ENCODE assay signal across 12 cellular contexts in genomic region chr7:77453531-77453930, GRCh38. TPM values are rescaled to one million over a fixed set of nuclear protein-coding genes. Genes with fewer than 3 reads are reported as not detected.
DNase-seq lines count a peak whose midpoint lies in the region; ATAC-seq and TF ChIP-seq lines count a peak whose summit lies in the region.
"Had no signal": no experiment of that assay in that cellular context is flagged by ENCODE, and none has a peak within 500 bp of the region (broad histone marks: within the 10 kb centered on the region; RNA-seq: fewer than 3 reads in every experiment).

No MANE protein-coding gene starts in this region.

- peaks cover 5% of the 10 kb centered on the region for H3F3A ChIP-seq in PC-3 (ENCODE audit: low read length, unreplicated experiment)

- CTCF ChIA-PET in PC-3 (lab: Charles Lee): interaction anchor here (0.7 kb wide), 1 partner anchor 86 kb away, joined by 3 read pairs; no protein-coding TSS in a partner anchor

- H3K27ac ChIP-seq in PC-3 (ENCODE audit: low read length) (peak overlapping the region; percentile 89), fibroblast of lung (ENCODE audit: insufficient read depth, low read length) (no peak overlapping the region)
- H3K27ac ChIP-seq: ovary had no signal

- no peak overlapping the region for H3K9ac ChIP-seq in PC-3 (ENCODE audit: low read length)
- no peak overlapping the region for H3K9ac ChIP-seq in fibroblast of lung (ENCODE audit: insufficient read depth, low read length)

- H3K9me2 ChIP-seq in PC-3 (replicated peaks; ENCODE audit: low read length): no peaks in the 10 kb centered on the region

- H3K4me2 ChIP-seq in PC-3 (ENCODE audit: low read length): peak overlapping the region; percentile 75
- H3K4me2 ChIP-seq in fibroblast of lung (ENCODE audit: extremely low read depth, insufficient read depth, low read length): peak overlapping the region; percentile 38

- H3K36me3 ChIP-seq in PC-3 (ENCODE audit: low read depth, low read length) (no peaks in the 10 kb centered on the region), fibroblast of lung (ENCODE audit: control insufficient read depth, insufficient read depth, low read length) (no peaks in the 10 kb centered on the region), H7 (replicated peaks; ENCODE audit: control insufficient read depth, insufficient read depth, low read length) (no peaks in the 10 kb centered on the region)
- H3K36me3 ChIP-seq: ovary had no signal

- H3K79me2 ChIP-seq in PC-3 (ENCODE audit: low read length) (no peaks in the 10 kb centered on the region), fibroblast of lung (ENCODE audit: control insufficient read depth, insufficient read depth, low read length) (no peaks in the 10 kb centered on the region)

- POLR2A ChIA-PET in PC-3 (lab: Charles Lee; ENCODE audit: unreplicated experiment): no interaction called here

- H3K4me3 ChIP-seq in PC-3 (ENCODE audit: low read length): no peak overlapping the region; the same call in 1 of the 2 replicates
- no peak overlapping the region for H3K4me3 ChIP-seq in fibroblast of lung (replicated peaks in 1 of 4; ENCODE audit: control extremely low read depth in 1 of 4, insufficient read depth in 1 of 4, low read depth in 3 of 4, low read length in 4 of 4)
- no peak overlapping the region for H3K4me3 ChIP-seq in H7 (ENCODE audit: insufficient read depth, low read depth, low read length)
- H3K4me3 ChIP-seq: ovary had no signal

- H4K20me1 ChIP-seq in PC-3 (ENCODE audit: low read length) (no peaks in the 10 kb centered on the region), fibroblast of lung (ENCODE audit: control insufficient read depth, extremely low read depth, insufficient read depth, low read length) (no peaks in the 10 kb centered on the region)

- intact Hi-C loops in PC-3 (cut with micrococcal nuclease): no loop called here

- peak; percentile 36 for DNase-seq in Ammon's horn (ENCODE audit: low spot score)
- peak; percentile 49 for DNase-seq in PC-3
- peak; percentile 37 to 77 for DNase-seq in fibroblast of lung (ENCODE audit: low read depth in 2 of 2)
- peak; percentile 67 for DNase-seq in myocyte (ENCODE audit: low read depth)
- DNase-seq in GDM1 (lab: John Stamatoyannopoulos, UW): no peak
- no peak for DNase-seq in H7
- DNase-seq: activated CD4-positive, alpha-beta T cell treated with anti-CD3 and anti-CD28 coated beads, Interleukin-2, amount 50 U/mL, for 1 hour; activated naive CD4-positive, alpha-beta T cell treated with anti-CD3 and anti-CD28 coated beads, Interleukin-2, amount 10 ng/mL, durations not matched to agents 7 days and 5 days; effector memory CD8-positive, alpha-beta T cell; ovary had no signal

- no peaks in the 10 kb centered on the region for H3K9me3 ChIP-seq in PC-3 (ENCODE audit: low read length)
- H3K9me3 ChIP-seq in fibroblast of lung (ENCODE audit: control insufficient read depth, insufficient read depth, low read depth, low read length): no peaks in the 10 kb centered on the region
- H3K9me3 ChIP-seq: ovary had no signal

- ATAC-seq in PC-3: peak; percentile 35
- ATAC-seq in HG02973 (IDR thresholded peaks at IDR 0.05; ENCODE audit: unreplicated experiment): no peak
- ATAC-seq in HG02981 (IDR thresholded peaks at IDR 0.05; ENCODE audit: unreplicated experiment): no peak
- ATAC-seq: effector memory CD8-positive, alpha-beta T cell had no signal

- no peaks in the 10 kb centered on the region for H3K27me3 ChIP-seq in PC-3 (ENCODE audit: low read length)
- H3K27me3 ChIP-seq in fibroblast of lung (ENCODE audit: control insufficient read depth, insufficient read depth, low read length): no peaks in the 10 kb centered on the region
- no peaks in the 10 kb centered on the region for H3K27me3 ChIP-seq in H7 (ENCODE audit: control insufficient read depth, insufficient read depth, low read length)
- H3K27me3 ChIP-seq: ovary had no signal

- TF ChIP-seq CTCF in PC-3 (conservative IDR thresholded peaks at IDR 0.05; ENCODE audit: low read depth, low read length) (no peak), fibroblast of lung (conservative IDR thresholded peaks at IDR 0.05 in 1 of 2, IDR thresholded peaks at IDR 0.05 in 1 of 2; ENCODE audit: low read depth in 1 of 2, low read length in 2 of 2) (no peak)

- BruUV-seq in PC-3 (replicated peaks; lab: Mats Ljungman, UMichigan): no TSS peak

- H3K4me1 ChIP-seq in PC-3 (ENCODE audit: insufficient read depth, low read length): peaks cover 54% of the 10 kb centered on the region
- H3K4me1 ChIP-seq in fibroblast of lung (ENCODE audit: control insufficient read depth, extremely low read depth, insufficient read depth, low read length): peaks cover 8% of the 10 kb centered on the region

- H2AFZ ChIP-seq in PC-3 (ENCODE audit: low read length): peak overlapping the region; percentile 15; the same call in 1 of the 2 replicates
- H2AFZ ChIP-seq in fibroblast of lung (ENCODE audit: low read length): no peak overlapping the region

RNA-seq across cellular contexts. Expression of gene GSAP, which starts 37.4 kb away (rescaled TPM):
- 2.5 and 6.5 TPM in 2 replicates for total RNA-seq in PC-3 (2014; rRNA removed)
- 10.3 and 21.5 TPM in 2 replicates for total RNA-seq in fibroblast of lung
- polyA plus RNA-seq in fibroblast of lung: 4.4 and 4.9 TPM in 2 replicates
- 2.4 TPM in 2 replicates for polyA plus RNA-seq in fibroblast of lung (2012)
- 1.5 and 1.8 TPM in 2 replicates for polyA minus RNA-seq in fibroblast of lung (ENCODE audit: low replicate concordance)
- 12.2 and 16.6 TPM in 2 replicates for total RNA-seq in myocyte
- 9.3 TPM for polyA plus RNA-seq in myocyte (2012)
- 3.7 and 4.3 TPM in 2 replicates for total RNA-seq in H7 (2014; rRNA removed; shearing (Covaris generic))

Comparison
In these comparisons a context has a peak if more than half of its experiments do, and no peak if none do; other contexts are left out.
1. DNase-seq: peak in Ammon's horn (single experiment), PC-3 (single experiment), fibroblast of lung (2 of 2) and myocyte (single experiment); none in GDM1 (single experiment) and H7 (single experiment).